ENCODE assay signal across 12 cellular contexts in the genomic region with DNA sequence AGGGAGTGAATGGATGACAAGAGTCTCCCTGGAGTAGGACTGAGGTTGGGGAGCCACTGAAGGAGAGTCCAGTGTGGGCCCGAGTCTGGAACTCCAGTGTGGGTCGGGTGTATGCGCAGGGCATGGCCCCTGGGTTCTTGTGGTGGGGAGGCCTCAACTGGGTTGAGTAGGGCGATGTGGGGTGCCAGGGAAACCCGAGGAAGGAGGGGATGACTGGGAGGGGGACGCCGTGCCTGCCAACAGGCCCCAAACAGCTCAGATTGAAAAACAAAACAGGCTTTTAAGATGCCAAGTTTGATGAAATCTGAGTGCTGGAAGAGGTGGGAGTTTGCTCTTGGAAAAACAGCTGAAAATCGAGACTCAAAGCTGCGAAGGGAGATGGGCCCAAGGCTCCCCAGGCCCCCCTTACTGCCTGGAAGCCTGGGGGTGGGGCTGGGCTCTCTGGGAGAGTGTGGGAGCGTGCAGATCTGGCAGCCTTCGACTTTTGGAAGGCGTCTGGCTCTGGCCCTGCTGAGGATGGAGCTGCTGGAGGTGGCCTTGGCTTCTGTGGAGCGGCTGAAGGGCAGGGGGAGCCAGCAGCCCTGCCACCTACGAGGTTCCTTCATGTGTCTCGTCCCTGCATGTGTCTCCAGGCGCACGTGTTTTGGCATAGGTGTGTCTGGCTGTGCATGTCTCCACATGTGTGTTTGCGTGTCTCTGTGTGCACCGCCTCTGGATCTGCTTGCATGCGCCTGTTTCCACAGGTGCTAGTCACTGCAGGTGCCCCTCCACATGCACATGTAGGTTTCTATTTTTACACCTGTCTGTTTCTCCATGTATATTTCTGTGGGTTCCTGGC. TPM values are rescaled to one million over a fixed set of nuclear protein-coding genes. Genes with fewer than 3 reads are reported as not detected.
DNase-seq lines count a peak whose midpoint lies in the region; ATAC-seq and TF ChIP-seq lines count a peak whose summit lies in the region.
"Had no signal": no experiment of that assay in that cellular context is flagged by ENCODE, and none has a peak within 500 bp of the region (broad histone marks: within the 10 kb centered on the region; RNA-seq: fewer than 3 reads in every experiment).

No MANE protein-coding gene starts in this region.

- no peaks in the 10 kb centered on the region for H3K36me3 Mint-ChIP-seq in CD4-positive, alpha-beta T cell (ENCODE audit: low read depth)
- no peaks in the 10 kb centered on the region for H3K36me3 Mint-ChIP-seq in activated CD4-positive, alpha-beta memory T cell treated with anti-CD3 and anti-CD28 coated beads, Interleukin-2, amount 10 ng/mL, durations not matched to agents 7 days and 5 days (ENCODE audit: low read depth)
- H3K36me3 Mint-ChIP-seq: activated naive CD8-positive, alpha-beta T cell treated with anti-CD3 and anti-CD28 coated beads, Interleukin-2, amount 10 ng/mL, durations not matched to agents 7 days and 5 days had no signal

- peak overlapping the region; percentile 14 for H2BK120ac ChIP-seq in trophoblast cell (ENCODE audit: insufficient read depth, low read length, poor library complexity)

- no peak overlapping the region for H4K12ac ChIP-seq in trophoblast cell (ENCODE audit: low read depth, low read length)

- no peaks in the 10 kb centered on the region for H3K9me3 ChIP-seq in CD4-positive, alpha-beta T cell (ENCODE audit: control insufficient read depth, low read length)
- H3K9me3 ChIP-seq in esophagus squamous epithelium: no peaks in the 10 kb centered on the region
- peaks cover 15% of the 10 kb centered on the region for H3K9me3 ChIP-seq in trophoblast cell (ENCODE audit: insufficient read depth, low read depth, low read length)
- H3K9me3 ChIP-seq in BE2C: no peaks in the 10 kb centered on the region
- H3K9me3 ChIP-seq: neutrophil, Peyer's patch had no signal

- peak overlapping the region; percentile 58 for H2AK5ac ChIP-seq in trophoblast cell (ENCODE audit: low read length)

- TF ChIP-seq POLR2A in esophagus squamous epithelium (IDR thresholded peaks at IDR 0.05): no peak

- no peak overlapping the region for H3K27ac Mint-ChIP-seq in CD4-positive, alpha-beta T cell
- no peak overlapping the region for H3K27ac Mint-ChIP-seq in activated CD4-positive, alpha-beta memory T cell treated with anti-CD3 and anti-CD28 coated beads, Interleukin-2, amount 10 ng/mL, durations not matched to agents 7 days and 5 days
- H3K27ac Mint-ChIP-seq: activated B cell treated with CpG ODN at 0.5 μM for 24 hours; activated naive CD8-positive, alpha-beta T cell treated with anti-CD3 and anti-CD28 coated beads, Interleukin-2, amount 10 ng/mL, durations not matched to agents 7 days and 5 days had no signal

- intact Hi-C loops in CD4-positive, alpha-beta T cell (cut with DNase I, micrococcal nuclease): no loop called here
- intact Hi-C loops in esophagus squamous epithelium (cut with DNase I): no loop called here

- H3K4me3 ChIP-seq in esophagus squamous epithelium (no peak overlapping the region), trophoblast cell (ENCODE audit: low read depth, low read length) (no peak overlapping the region), brain microvascular endothelial cell (ENCODE audit: low read depth, low read length) (no peak overlapping the region), BE2C (ENCODE audit: low read depth, low read length) (no peak overlapping the region)
- H3K4me3 ChIP-seq: Peyer's patch had no signal

- H3K9ac ChIP-seq in trophoblast cell (ENCODE audit: low read length): no peak overlapping the region

- ATAC-seq in CD4-positive, alpha-beta T cell (ENCODE audit: poor library complexity): no peak
- no peak for ATAC-seq in HG03521 (IDR thresholded peaks at IDR 0.05; ENCODE audit: unreplicated experiment)

- H3K79me1 ChIP-seq in trophoblast cell (ENCODE audit: low read length): peaks cover 21% of the 10 kb centered on the region

- no peak for DNase-seq in CD4-positive, alpha-beta T cell
- DNase-seq in NCI-H69 (lab: John Stamatoyannopoulos, UW): peak; percentile 18
- no peak for DNase-seq in esophagus squamous epithelium (lab: John Stamatoyannopoulos, UW)
- DNase-seq in trophoblast cell: no peak
- DNase-seq in brain microvascular endothelial cell: no peak
- no peak for DNase-seq in activated CD4-positive, alpha-beta memory T cell treated with anti-CD3 and anti-CD28 coated beads, Interleukin-2, amount 10 ng/mL, durations not matched to agents 7 days and 5 days
- no peak for DNase-seq in BE2C
- DNase-seq: activated B cell treated with CpG ODN at 0.5 μM for 24 hours; activated naive CD8-positive, alpha-beta T cell treated with anti-CD3 and anti-CD28 coated beads, Interleukin-2, amount 10 ng/mL, durations not matched to agents 7 days and 5 days; Peyer's patch had no signal

- no peak overlapping the region for H3K4ac ChIP-seq in trophoblast cell (ENCODE audit: low read depth, low read length)

- H4K91ac ChIP-seq in trophoblast cell (ENCODE audit: low read depth, low read length): peak overlapping the region; percentile 78

- peaks cover 0 to 51% (median 0%) of the 10 kb centered on the region in 3 donors for H3K36me3 ChIP-seq in esophagus squamous epithelium
- peaks cover 48 to 70% of the 10 kb centered on the region in 2 experiments for H3K36me3 ChIP-seq in trophoblast cell (ENCODE audit: control insufficient read depth in 1 of 2, insufficient read depth in 2 of 2, low read length in 2 of 2)
- no peaks in the 10 kb centered on the region for H3K36me3 ChIP-seq in brain microvascular endothelial cell (replicated peaks)
- no peaks in the 10 kb centered on the region for H3K36me3 ChIP-seq in BE2C
- H3K36me3 ChIP-seq: neutrophil had no signal

- H3K14ac ChIP-seq in trophoblast cell (ENCODE audit: low read length): peak overlapping the region; percentile 43

- peak overlapping the region; percentile 29 for H2BK5ac ChIP-seq in trophoblast cell (ENCODE audit: low read depth, low read length, poor library complexity)

- no peaks in the 10 kb centered on the region for H3K27me3 ChIP-seq in CD4-positive, alpha-beta T cell (ENCODE audit: control insufficient read depth, insufficient read depth, low read length)
- H3K27me3 ChIP-seq in esophagus squamous epithelium (no peaks in the 10 kb centered on the region), trophoblast cell (ENCODE audit: insufficient read depth, low read length) (no peaks in the 10 kb centered on the region), brain microvascular endothelial cell (replicated peaks) (no peaks in the 10 kb centered on the region), BE2C (no peaks in the 10 kb centered on the region)
- H3K27me3 ChIP-seq: Peyer's patch had no signal

- no peak overlapping the region for H3K23ac ChIP-seq in trophoblast cell (ENCODE audit: low read length)

- peak overlapping the region; percentile 39 for H2BK12ac ChIP-seq in trophoblast cell (ENCODE audit: low read length)

- no peak overlapping the region for H2AFZ ChIP-seq in trophoblast cell (ENCODE audit: insufficient read depth, low read length, poor library complexity)

- H3K18ac ChIP-seq in trophoblast cell (ENCODE audit: low read length): peak overlapping the region; percentile 63

- in situ Hi-C loops in brain microvascular endothelial cell (cut with HindIII; ENCODE audit: low pct_ligation_motif_present, low sequenced_read_pairs): no loop called here

- TF ChIP-seq CTCF in CD4-positive, alpha-beta T cell (IDR thresholded peaks at IDR 0.05): no peak
- TF ChIP-seq CTCF in esophagus squamous epithelium (IDR thresholded peaks at IDR 0.05) (no peak), brain microvascular endothelial cell (IDR thresholded peaks at IDR 0.05; ENCODE audit: low read depth, low read length, missing control alignments) (no peak), BE2C (IDR thresholded peaks at IDR 0.05; ENCODE audit: low read depth, low read length) (no peak)

- H3K9me3 Mint-ChIP-seq in CD4-positive, alpha-beta T cell: no peaks in the 10 kb centered on the region
- H3K9me3 Mint-ChIP-seq in activated CD4-positive, alpha-beta memory T cell treated with anti-CD3 and anti-CD28 coated beads, Interleukin-2, amount 10 ng/mL, durations not matched to agents 7 days and 5 days: no peaks in the 10 kb centered on the region
- H3K9me3 Mint-ChIP-seq: activated B cell treated with CpG ODN at 0.5 μM for 24 hours; activated naive CD8-positive, alpha-beta T cell treated with anti-CD3 and anti-CD28 coated beads, Interleukin-2, amount 10 ng/mL, durations not matched to agents 7 days and 5 days had no signal

- H3K27me3 Mint-ChIP-seq in CD4-positive, alpha-beta T cell: peaks cover 15% of the 10 kb centered on the region
- peaks cover 8% of the 10 kb centered on the region for H3K27me3 Mint-ChIP-seq in activated CD4-positive, alpha-beta memory T cell treated with anti-CD3 and anti-CD28 coated beads, Interleukin-2, amount 10 ng/mL, durations not matched to agents 7 days and 5 days

- POLR2A ChIA-PET in CD4-positive, alpha-beta T cell (lab: Charles Lee): no interaction called here
- POLR2A ChIA-PET in activated CD4-positive, alpha-beta memory T cell treated with anti-CD3 and anti-CD28 coated beads, Interleukin-2, amount 10 ng/mL, durations not matched to agents 7 days and 5 days (lab: Charles Lee): no interaction called here

- peak overlapping the region; percentile 31 for H4K8ac ChIP-seq in trophoblast cell (ENCODE audit: low read depth, low read length)

- CTCF ChIA-PET in CD4-positive, alpha-beta T cell (lab: Charles Lee): no interaction called here
- CTCF ChIA-PET in activated CD4-positive, alpha-beta memory T cell treated with anti-CD3 and anti-CD28 coated beads, Interleukin-2, amount 10 ng/mL, durations not matched to agents 7 days and 5 days (lab: Charles Lee): no interaction called here

- H3K4me2 ChIP-seq in trophoblast cell (ENCODE audit: low read length): peak overlapping the region; percentile 2

- 36 to 67% methylated on average over 2 to 16 of the region's 20 CpGs for WGBS in esophagus squamous epithelium, 2 donors
- no CpG with 5 or more reads among the region's 20 CpGs for WGBS in trophoblast cell (ENCODE audit: extremely low coverage, insufficient coverage, insufficient read length)

- H3K4me1 ChIP-seq in esophagus squamous epithelium (peaks cover 23 to 54% (median 29%) of the 10 kb centered on the region in 3 donors), trophoblast cell (ENCODE audit: control insufficient read depth in 1 of 2, insufficient read depth in 2 of 2, low read length in 2 of 2) (peaks cover 34 to 45% of the 10 kb centered on the region in 2 experiments), BE2C (peaks cover 8% of the 10 kb centered on the region)

- H3K79me2 ChIP-seq in trophoblast cell (ENCODE audit: control insufficient read depth, insufficient read depth, low read length, poor library complexity): peaks cover 12% of the 10 kb centered on the region

- no peaks in the 10 kb centered on the region for H3K4me1 Mint-ChIP-seq in CD4-positive, alpha-beta T cell (ENCODE audit: low read depth)
- H3K4me1 Mint-ChIP-seq in activated CD4-positive, alpha-beta memory T cell treated with anti-CD3 and anti-CD28 coated beads, Interleukin-2, amount 10 ng/mL, durations not matched to agents 7 days and 5 days: peaks cover 6% of the 10 kb centered on the region

- peak overlapping the region; percentile 56 for H3K4me3 Mint-ChIP-seq in CD4-positive, alpha-beta T cell
- H3K4me3 Mint-ChIP-seq in activated CD4-positive, alpha-beta memory T cell treated with anti-CD3 and anti-CD28 coated beads, Interleukin-2, amount 10 ng/mL, durations not matched to agents 7 days and 5 days: no peak overlapping the region
- H3K4me3 Mint-ChIP-seq: activated B cell treated with CpG ODN at 0.5 μM for 24 hours; activated naive CD8-positive, alpha-beta T cell treated with anti-CD3 and anti-CD28 coated beads, Interleukin-2, amount 10 ng/mL, durations not matched to agents 7 days and 5 days had no signal

- no peak overlapping the region for H3K27ac ChIP-seq in CD4-positive, alpha-beta T cell (ENCODE audit: low read depth, low read length)
- peak overlapping the region; percentile 68 to 87 (median 77) for H3K27ac ChIP-seq in esophagus squamous epithelium
- H3K27ac ChIP-seq in trophoblast cell (ENCODE audit: low read depth, low read length): peak overlapping the region; percentile 70
- H3K27ac ChIP-seq in brain microvascular endothelial cell: no peak overlapping the region
- H3K27ac ChIP-seq: neutrophil, Peyer's patch had no signal

RNA-seq across cellular contexts. Expression of a gene that starts 33.3 kb away (rescaled TPM):
- total RNA-seq in CD4-positive, alpha-beta T cell: under 1 TPM; 0.14 TPM
- total RNA-seq in esophagus squamous epithelium: 100 to 1,000 TPM; 104 to 243 (median 112) TPM
- 205 TPM in 2 replicates for polyA plus RNA-seq in trophoblast cell (2013)
- 1 to 10 TPM; 2.1 to 2.4 TPM for total RNA-seq in activated CD4-positive, alpha-beta memory T cell treated with anti-CD3 and anti-CD28 coated beads, Interleukin-2, amount 10 ng/mL, durations not matched to agents 7 days and 5 days
- polyA plus RNA-seq in BE2C (2012; ENCODE audit: insufficient read depth, insufficient read length, low read depth): 8.3 TPM
- total RNA-seq: activated B cell treated with CpG ODN at 0.5 μM for 24 hours had no signal

Comparison
In these comparisons a context has a peak if more than half of its experiments do, and no peak if none do; other contexts are left out.
1. H3K27ac ChIP-seq: peak in esophagus squamous epithelium (4 of 4) and trophoblast cell (single experiment); none in CD4-positive, alpha-beta T cell (single experiment) and brain microvascular endothelial cell (single experiment).
2. RNA of a gene that starts 33.3 kb away (total RNA-seq): 104 to 243 TPM in esophagus squamous epithelium; 2.1 to 2.4 TPM in activated CD4-positive, alpha-beta memory T cell treated with anti-CD3 and anti-CD28 coated beads, Interleukin-2, amount 10 ng/mL, durations not matched to agents 7 days and 5 days and 0.14 TPM in CD4-positive, alpha-beta T cell; every median in the first group is over 10 times any median in the second.